In genomic region chrX:96502507-96502906, GRCh38 we compare ENCODE assay signal across 11 cellular contexts.
"Had no signal": no experiment of that assay in that cellular context is flagged by ENCODE, and none has a peak within 500 bp of the region (broad histone marks: within the 10 kb centered on the region; RNA-seq: fewer than 3 reads in every experiment).

No MANE protein-coding gene starts in this region.

- H3K9me3 ChIP-seq: HAP-1 had no signal

- FAIRE-seq: H1, H54 had no signal

- H3K4me3 ChIP-seq: GM23248, GM23338, HAP-1 had no signal

- ATAC-seq: GM23338, HCT116 had no signal

- H3K9me3 Mint-ChIP-seq: GM23338, H9, HFFc6 had no signal

- H3K36me3 ChIP-seq: HAP-1 had no signal

- DNase-seq: GM23248, GOT3, H7, H9, HCEC 1CT, HFFc6 had no signal

- H3K9ac ChIP-seq: GM23248 had no signal

- H3K4me2 ChIP-seq: GM23338 had no signal

- H2AFZ ChIP-seq: GM23248, GM23338 had no signal

- H3K4me1 Mint-ChIP-seq: GM23338, H9 had no signal

- H3K4me3 Mint-ChIP-seq: GM23338, H9, HFFc6 had no signal

- H3K27ac ChIP-seq: GM23248 had no signal

- H3K27ac Mint-ChIP-seq: GM23338, H9, HFFc6 had no signal
